8 cellular contexts compared by ENCODE assay signal in genomic region chr11:95067828-95068244, GRCh38. TPM values are rescaled to one million over a fixed set of nuclear protein-coding genes. Genes with fewer than 3 reads are reported as not detected.
DNase-seq lines count a peak whose midpoint lies in the region; ATAC-seq and TF ChIP-seq lines count a peak whose summit lies in the region.

No MANE protein-coding gene starts in this region.

- peaks cover 24% of the 10 kb centered on the region for H3K79me2 ChIP-seq in KMS-11 (ENCODE audit: insufficient read depth, low read depth)

- H3K27ac Mint-ChIP-seq in activated naive CD8-positive, alpha-beta T cell treated with anti-CD3 and anti-CD28 coated beads, Interleukin-2, amount 50 U/mL, for 24 hours: peak overlapping the region; percentile 96

- peak overlapping the region; percentile 88 for H3K9ac ChIP-seq in KMS-11
- peak overlapping the region; percentile 88 to 97 (median 95) for H3K9ac ChIP-seq in skeletal muscle tissue (ENCODE audit: low read depth in 1 of 3, low read length in 3 of 3)

- no peaks in the 10 kb centered on the region for H3K36me3 ChIP-seq in KMS-11 (ENCODE audit: insufficient read depth)
- no peaks in the 10 kb centered on the region for H3K36me3 ChIP-seq in iPS DF 6.9 (ENCODE audit: control insufficient read depth, insufficient read depth, low read length)
- no peaks in the 10 kb centered on the region for H3K36me3 ChIP-seq in skeletal muscle tissue (ENCODE audit: control insufficient read depth in 3 of 3, insufficient read depth in 3 of 3, low read length in 3 of 3)

- DNase-seq in DMS79 treated with DMSO at 0.1 percent for 48 hours (lab: John Stamatoyannopoulos, UW) (peak; percentile 71), iPS DF 6.9 (ENCODE audit: low read depth, low spot score) (no peak), T1000 (lab: John Stamatoyannopoulos, UW) (no peak), NCI-H1417 treated with DMSO at 0.1 percent for 48 hours (lab: John Stamatoyannopoulos, UW) (no peak), mesenteric fat pad (ENCODE audit: low spot score) (no peak)
- no peak for DNase-seq in activated naive CD8-positive, alpha-beta T cell treated with anti-CD3 and anti-CD28 coated beads, Interleukin-2, amount 50 U/mL, for 24 hours

- WGBS in iPS DF 6.9 (ENCODE audit: insufficient coverage, insufficient read length): no CpG with 5 or more reads among the region's 17 CpGs

- H3K4me2 ChIP-seq in KMS-11: peak overlapping the region; percentile 63

- H3K9me3 Mint-ChIP-seq in activated naive CD8-positive, alpha-beta T cell treated with anti-CD3 and anti-CD28 coated beads, Interleukin-2, amount 50 U/mL, for 24 hours: no peaks in the 10 kb centered on the region

- H3K36me3 Mint-ChIP-seq in activated naive CD8-positive, alpha-beta T cell treated with anti-CD3 and anti-CD28 coated beads, Interleukin-2, amount 50 U/mL, for 24 hours (ENCODE audit: low read depth): peaks cover 18% of the 10 kb centered on the region

- no peaks in the 10 kb centered on the region for H3K27me3 Mint-ChIP-seq in activated naive CD8-positive, alpha-beta T cell treated with anti-CD3 and anti-CD28 coated beads, Interleukin-2, amount 50 U/mL, for 24 hours

- peak overlapping the region; percentile 69 for H2AFZ ChIP-seq in KMS-11 (ENCODE audit: low read depth)

- no peaks in the 10 kb centered on the region for H4K20me1 ChIP-seq in KMS-11 (ENCODE audit: insufficient read depth)

- peaks cover 28% of the 10 kb centered on the region for H3K4me1 Mint-ChIP-seq in activated naive CD8-positive, alpha-beta T cell treated with anti-CD3 and anti-CD28 coated beads, Interleukin-2, amount 50 U/mL, for 24 hours

- peak overlapping the region; percentile 97 for H3K4me3 Mint-ChIP-seq in activated naive CD8-positive, alpha-beta T cell treated with anti-CD3 and anti-CD28 coated beads, Interleukin-2, amount 50 U/mL, for 24 hours

- ATAC-seq in activated naive CD8-positive, alpha-beta T cell treated with anti-CD3 and anti-CD28 coated beads, Interleukin-2, amount 50 U/mL, for 24 hours: no peak

- H3K9me3 ChIP-seq in iPS DF 6.9 (ENCODE audit: control insufficient read depth, insufficient read depth, low read length) (no peaks in the 10 kb centered on the region), skeletal muscle tissue (ENCODE audit: control insufficient read depth in 3 of 3, low read length in 3 of 3) (no peaks in the 10 kb centered on the region)

- H3K27ac ChIP-seq in KMS-11: peak overlapping the region; percentile 84
- H3K27ac ChIP-seq in iPS DF 6.9 (ENCODE audit: low read length): no peak overlapping the region
- H3K27ac ChIP-seq in skeletal muscle tissue (ENCODE audit: low read depth, low read length): peak overlapping the region; percentile 90

- no peak overlapping the region for H3K4me3 ChIP-seq in KMS-11 (IDR thresholded peaks at IDR 0.05; ENCODE audit: insufficient read depth, low read depth, low read length)
- H3K4me3 ChIP-seq in iPS DF 6.9 (ENCODE audit: low read length): peak overlapping the region; percentile 57
- H3K4me3 ChIP-seq in skeletal muscle tissue (ENCODE audit: low read length in 3 of 3): peak overlapping the region; percentile 90 to 99 (median 97)

- H3K27me3 ChIP-seq in KMS-11 (ENCODE audit: insufficient read depth, low read depth): no peaks in the 10 kb centered on the region
- no peaks in the 10 kb centered on the region for H3K27me3 ChIP-seq in iPS DF 6.9 (ENCODE audit: control insufficient read depth, insufficient read depth, low read length)
- no peaks in the 10 kb centered on the region for H3K27me3 ChIP-seq in skeletal muscle tissue (ENCODE audit: control insufficient read depth in 3 of 3, insufficient read depth in 3 of 3, low read length in 3 of 3)

- no peak for TF ChIP-seq CTCF in KMS-11 (conservative IDR thresholded peaks at IDR 0.05; ENCODE audit: low read depth, low read length)

- peaks cover 16% of the 10 kb centered on the region for H3K4me1 ChIP-seq in KMS-11 (ENCODE audit: low read depth, poor library complexity, severe bottlenecking)
- H3K4me1 ChIP-seq in iPS DF 6.9 (ENCODE audit: control insufficient read depth, insufficient read depth, low read length): no peaks in the 10 kb centered on the region
- peaks cover 3 to 11% (median 8%) of the 10 kb centered on the region in 3 donors for H3K4me1 ChIP-seq in skeletal muscle tissue (ENCODE audit: control insufficient read depth in 3 of 3, insufficient read depth in 3 of 3, low read length in 3 of 3)

RNA-seq across cellular contexts. Expression of gene SRSF8, which starts 1.1 kb away (rescaled TPM):
- total RNA-seq in skeletal muscle tissue (11.5 TPM), mesenteric fat pad (32.7 TPM)

RNA-seq across cellular contexts. Expression of gene KDM4F, which starts 18.6 kb away (rescaled TPM):
- total RNA-seq in skeletal muscle tissue: not detected
- total RNA-seq in mesenteric fat pad: not detected

RNA-seq across cellular contexts. Expression of gene ENDOD1, which starts 21.8 kb away (rescaled TPM):
- total RNA-seq in skeletal muscle tissue: 99.2 TPM
- 16.8 TPM for total RNA-seq in mesenteric fat pad

RNA-seq across cellular contexts. Expression of gene KDM4E, which starts 42.8 kb away (rescaled TPM):
- total RNA-seq in skeletal muscle tissue (not detected), mesenteric fat pad (not detected)
